39 cellular contexts compared by ENCODE assay signal in the genomic region with DNA sequence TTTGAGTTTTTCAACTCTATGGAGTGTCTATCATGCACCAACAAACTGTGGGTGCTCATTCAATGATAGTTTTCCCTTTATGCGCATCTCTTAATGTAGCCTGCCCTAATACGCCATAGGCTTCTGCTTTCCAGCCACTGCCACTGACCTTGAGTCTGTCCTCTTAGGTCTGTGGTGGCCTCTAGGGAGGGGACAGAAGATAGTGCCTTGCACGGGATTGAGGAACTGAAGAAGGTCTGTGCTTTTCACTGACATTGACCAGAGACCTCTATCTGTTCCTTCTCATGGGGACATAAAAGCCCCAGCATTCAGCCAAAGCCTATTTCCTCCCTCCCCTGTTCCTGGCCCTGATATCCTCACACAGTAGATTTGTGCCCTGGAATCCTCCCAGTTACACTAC. TPM values are rescaled to one million over a fixed set of nuclear protein-coding genes. Genes with fewer than 3 reads are reported as not detected.
"Had no signal": no experiment of that assay in that cellular context is flagged by ENCODE, and none has a peak within 500 bp of the region (broad histone marks: within the 10 kb centered on the region; RNA-seq: fewer than 3 reads in every experiment).

No MANE protein-coding gene starts in this region.

- DNase-seq: activated B cell treated with CpG ODN at 0.5 μM for 24 hours; activated CD4-positive, alpha-beta memory T cell treated with anti-CD3 and anti-CD28 coated beads for 36 hours; activated CD4-positive, alpha-beta T cell treated with anti-CD3 and anti-CD28 coated beads for 48 hours; activated CD4-positive, alpha-beta T cell treated with anti-CD3 and anti-CD28 coated beads, Interleukin-2, amount 50 U/mL, for 1 hour; activated CD8-positive, alpha-beta memory T cell treated with anti-CD3 and anti-CD28 coated beads, Interleukin-2, amount 10 ng/mL, durations not matched to agents 7 days and 5 days; activated CD8-positive, alpha-beta memory T cell treated with anti-CD3 and anti-CD28 coated beads, Interleukin-2, amount 50 U/mL, for 4 hours; activated CD8-positive, alpha-beta T cell treated with anti-CD3 and anti-CD28 coated beads, Interleukin-2, amount 10 ng/mL, durations not matched to agents 7 days and 5 days; activated effector memory CD4-positive, alpha-beta T cell treated with anti-CD3 and anti-CD28 coated beads, Interleukin-2, amount 50 U/mL, for 16 hours; activated naive CD4-positive, alpha-beta T cell treated with anti-CD3 and anti-CD28 coated beads for 36 hours; activated naive CD8-positive, alpha-beta T cell treated with anti-CD3 and anti-CD28 coated beads for 36 hours; activated naive CD8-positive, alpha-beta T cell treated with anti-CD3 and anti-CD28 coated beads, Interleukin-2, amount 50 U/mL, for 24 hours; activated T-cell treated with anti-CD3 and anti-CD28 coated beads, Interleukin-2, amount 50 U/mL, for 1 hour; activated T-cell treated with anti-CD3 and anti-CD28 coated beads, Interleukin-2, amount 50 U/mL, for 48 hours; adrenal gland; amygdala; aorta; body of pancreas; caudate nucleus; cortex of kidney; dermis blood vessel endothelial cell; effector CD4-positive, alpha-beta T cell; effector memory CD8-positive, alpha-beta T cell; erythroblast; foreskin keratinocyte; gastrocnemius medialis; glutamatergic neuron; heart left ventricle; T-helper 1 cell; T-helper 17 cell; WERI-Rb-1 had no signal

- H3K4me3 ChIP-seq: adrenal gland, body of pancreas, esophagus muscularis mucosa, gastrocnemius medialis, heart left ventricle had no signal

- H3K9me3 ChIP-seq: adrenal gland, body of pancreas, esophagus muscularis mucosa, gastrocnemius medialis, heart left ventricle had no signal

- ATAC-seq: activated CD4-positive, CD25-positive, alpha-beta regulatory T cell treated with anti-CD3 and anti-CD28 coated beads, Interleukin-2, amount 50 U/mL, for 24 hours; activated CD8-positive, alpha-beta memory T cell treated with anti-CD3 and anti-CD28 coated beads, Interleukin-2, amount 10 ng/mL, durations not matched to agents 7 days and 5 days; activated CD8-positive, alpha-beta T cell treated with anti-CD3 and anti-CD28 coated beads, Interleukin-2, amount 10 ng/mL, durations not matched to agents 7 days and 5 days; activated naive CD8-positive, alpha-beta T cell treated with anti-CD3 and anti-CD28 coated beads, Interleukin-2, amount 50 U/mL, for 24 hours; body of pancreas; effector memory CD8-positive, alpha-beta T cell; foreskin keratinocyte; gastrocnemius medialis; heart left ventricle; T-helper 17 cell had no signal

- H3K36me3 Mint-ChIP-seq: activated CD4-positive, alpha-beta memory T cell treated with anti-CD3 and anti-CD28 coated beads for 36 hours; activated CD8-positive, alpha-beta memory T cell treated with anti-CD3 and anti-CD28 coated beads, Interleukin-2, amount 10 ng/mL, durations not matched to agents 7 days and 5 days; activated naive CD4-positive, alpha-beta T cell treated with anti-CD3 and anti-CD28 coated beads, Interleukin-2, amount 50 U/mL, for 24 hours; activated naive CD8-positive, alpha-beta T cell treated with anti-CD3 and anti-CD28 coated beads for 36 hours had no signal

- H3K4me1 ChIP-seq: foreskin keratinocyte had no signal

- FAIRE-seq: colon had no signal

- H3K36me3 ChIP-seq: adrenal gland, esophagus muscularis mucosa, gastrocnemius medialis, heart left ventricle, WERI-Rb-1 had no signal

- H3K27ac Mint-ChIP-seq: activated B cell treated with CpG ODN at 0.5 μM for 24 hours; activated CD4-positive, alpha-beta memory T cell treated with anti-CD3 and anti-CD28 coated beads for 36 hours; activated CD8-positive, alpha-beta memory T cell treated with anti-CD3 and anti-CD28 coated beads, Interleukin-2, amount 10 ng/mL, durations not matched to agents 7 days and 5 days; activated CD8-positive, alpha-beta T cell treated with anti-CD3 and anti-CD28 coated beads, Interleukin-2, amount 10 ng/mL, durations not matched to agents 7 days and 5 days; activated naive CD4-positive, alpha-beta T cell treated with anti-CD3 and anti-CD28 coated beads for 36 hours; activated naive CD8-positive, alpha-beta T cell treated with anti-CD3 and anti-CD28 coated beads for 36 hours; activated naive CD8-positive, alpha-beta T cell treated with anti-CD3 and anti-CD28 coated beads, Interleukin-2, amount 50 U/mL, for 24 hours; activated T-helper 1 cell treated with anti-CD3 and anti-CD28 coated beads, Interleukin-12 subunit alpha, Interleukin-12 subunit beta, Interleukin-2, Interleukin-4 antibody, amounts not matched to agents 30 ng/mL and 10 ng/mL and 1 ng/mL, durations not matched to agents 14 hours and 24 hours and 36 hours; activated T-helper 2 cell treated with anti-CD3 and anti-CD28 coated beads, Interferon-gamma antibody, Interleukin-2, Interleukin-4, amounts not matched to agents 10 μg/mL and 5 μg/mL and 100 μg/mL, durations not matched to agents 14 hours and 24 hours and 36 hours; effector memory CD8-positive, alpha-beta T cell; T-helper 17 cell; T-helper 2 cell treated with Interferon-gamma antibody and Interleukin-4, amounts not matched to agents 5 μg/mL and 100 μg/mL, for 36 hours had no signal

- H3K4me3 Mint-ChIP-seq: activated B cell treated with CpG ODN at 0.5 μM for 24 hours; activated CD4-positive, alpha-beta memory T cell treated with anti-CD3 and anti-CD28 coated beads for 36 hours; activated CD8-positive, alpha-beta memory T cell treated with anti-CD3 and anti-CD28 coated beads, Interleukin-2, amount 10 ng/mL, durations not matched to agents 7 days and 5 days; activated CD8-positive, alpha-beta T cell treated with anti-CD3 and anti-CD28 coated beads, Interleukin-2, amount 10 ng/mL, durations not matched to agents 7 days and 5 days; activated naive CD4-positive, alpha-beta T cell treated with anti-CD3 and anti-CD28 coated beads for 36 hours; activated naive CD4-positive, alpha-beta T cell treated with anti-CD3 and anti-CD28 coated beads, Interleukin-2, amount 50 U/mL, for 24 hours; activated naive CD8-positive, alpha-beta T cell treated with anti-CD3 and anti-CD28 coated beads for 36 hours; activated naive CD8-positive, alpha-beta T cell treated with anti-CD3 and anti-CD28 coated beads, Interleukin-2, amount 50 U/mL, for 24 hours; activated T-helper 1 cell treated with anti-CD3 and anti-CD28 coated beads, Interleukin-12 subunit alpha, Interleukin-12 subunit beta, Interleukin-2, Interleukin-4 antibody, amounts not matched to agents 30 ng/mL and 10 ng/mL and 1 ng/mL, durations not matched to agents 14 hours and 24 hours and 36 hours; effector memory CD8-positive, alpha-beta T cell; T-helper 17 cell; T-helper 2 cell treated with Interferon-gamma antibody and Interleukin-4, amounts not matched to agents 5 μg/mL and 100 μg/mL, for 36 hours had no signal

- H3K9me3 Mint-ChIP-seq: activated B cell treated with CpG ODN at 0.5 μM for 24 hours; activated CD4-positive, alpha-beta memory T cell treated with anti-CD3 and anti-CD28 coated beads for 36 hours; activated naive CD4-positive, alpha-beta T cell treated with anti-CD3 and anti-CD28 coated beads for 36 hours; activated naive CD4-positive, alpha-beta T cell treated with anti-CD3 and anti-CD28 coated beads, Interleukin-2, amount 50 U/mL, for 24 hours; activated naive CD8-positive, alpha-beta T cell treated with anti-CD3 and anti-CD28 coated beads for 36 hours; activated naive CD8-positive, alpha-beta T cell treated with anti-CD3 and anti-CD28 coated beads, Interleukin-2, amount 50 U/mL, for 24 hours; activated T-helper 1 cell treated with anti-CD3 and anti-CD28 coated beads, Interleukin-12 subunit alpha, Interleukin-12 subunit beta, Interleukin-2, Interleukin-4 antibody, amounts not matched to agents 30 ng/mL and 10 ng/mL and 1 ng/mL, durations not matched to agents 14 hours and 24 hours and 36 hours; activated T-helper 2 cell treated with anti-CD3 and anti-CD28 coated beads, Interferon-gamma antibody, Interleukin-2, Interleukin-4, amounts not matched to agents 10 μg/mL and 5 μg/mL and 100 μg/mL, durations not matched to agents 14 hours and 24 hours and 36 hours; effector memory CD8-positive, alpha-beta T cell; T-helper 2 cell treated with Interferon-gamma antibody and Interleukin-4, amounts not matched to agents 5 μg/mL and 100 μg/mL, for 36 hours had no signal

- H3K27ac ChIP-seq: adrenal gland, body of pancreas, esophagus muscularis mucosa, foreskin keratinocyte, gastrocnemius medialis, heart left ventricle, WERI-Rb-1 had no signal

- H3K27me3 ChIP-seq: adrenal gland, body of pancreas had no signal

RNA-seq across cellular contexts. Expression of gene GCKR, which starts 2.3 kb away (rescaled TPM):
- total RNA-seq: activated B cell treated with CpG ODN at 0.5 μM for 24 hours; activated CD4-positive, alpha-beta memory T cell treated with anti-CD3 and anti-CD28 coated beads for 36 hours; activated CD8-positive, alpha-beta memory T cell treated with anti-CD3 and anti-CD28 coated beads for 36 hours; activated CD8-positive, alpha-beta memory T cell treated with anti-CD3 and anti-CD28 coated beads, Interleukin-2, amount 10 ng/mL, durations not matched to agents 7 days and 5 days; activated CD8-positive, alpha-beta T cell treated with anti-CD3 and anti-CD28 coated beads, Interleukin-2, amount 10 ng/mL, durations not matched to agents 7 days and 5 days; activated naive CD4-positive, alpha-beta T cell treated with anti-CD3 and anti-CD28 coated beads for 36 hours; activated naive CD8-positive, alpha-beta T cell treated with anti-CD3 and anti-CD28 coated beads for 36 hours; activated T-helper 1 cell treated with anti-CD3 and anti-CD28 coated beads, Interleukin-12 subunit alpha, Interleukin-12 subunit beta, Interleukin-2, Interleukin-4 antibody, amounts not matched to agents 30 ng/mL and 10 ng/mL and 1 ng/mL, durations not matched to agents 14 hours and 24 hours and 36 hours; activated T-helper 2 cell treated with anti-CD3 and anti-CD28 coated beads, Interferon-gamma antibody, Interleukin-2, Interleukin-4, amounts not matched to agents 10 μg/mL and 5 μg/mL and 100 μg/mL, durations not matched to agents 14 hours and 24 hours and 36 hours; chondrocyte; foreskin keratinocyte; T-helper 17 cell had no signal

RNA-seq across cellular contexts. Expression of gene FNDC4, which starts 4.0 kb away (rescaled TPM):
- total RNA-seq: activated B cell treated with CpG ODN at 0.5 μM for 24 hours; activated CD8-positive, alpha-beta memory T cell treated with anti-CD3 and anti-CD28 coated beads for 36 hours; activated CD8-positive, alpha-beta T cell treated with anti-CD3 and anti-CD28 coated beads, Interleukin-2, amount 10 ng/mL, durations not matched to agents 7 days and 5 days; activated naive CD4-positive, alpha-beta T cell treated with anti-CD3 and anti-CD28 coated beads for 36 hours; activated naive CD8-positive, alpha-beta T cell treated with anti-CD3 and anti-CD28 coated beads for 36 hours; T-helper 17 cell had no signal
